ENCODE assay signal across 18 cellular contexts in the genomic region with DNA sequence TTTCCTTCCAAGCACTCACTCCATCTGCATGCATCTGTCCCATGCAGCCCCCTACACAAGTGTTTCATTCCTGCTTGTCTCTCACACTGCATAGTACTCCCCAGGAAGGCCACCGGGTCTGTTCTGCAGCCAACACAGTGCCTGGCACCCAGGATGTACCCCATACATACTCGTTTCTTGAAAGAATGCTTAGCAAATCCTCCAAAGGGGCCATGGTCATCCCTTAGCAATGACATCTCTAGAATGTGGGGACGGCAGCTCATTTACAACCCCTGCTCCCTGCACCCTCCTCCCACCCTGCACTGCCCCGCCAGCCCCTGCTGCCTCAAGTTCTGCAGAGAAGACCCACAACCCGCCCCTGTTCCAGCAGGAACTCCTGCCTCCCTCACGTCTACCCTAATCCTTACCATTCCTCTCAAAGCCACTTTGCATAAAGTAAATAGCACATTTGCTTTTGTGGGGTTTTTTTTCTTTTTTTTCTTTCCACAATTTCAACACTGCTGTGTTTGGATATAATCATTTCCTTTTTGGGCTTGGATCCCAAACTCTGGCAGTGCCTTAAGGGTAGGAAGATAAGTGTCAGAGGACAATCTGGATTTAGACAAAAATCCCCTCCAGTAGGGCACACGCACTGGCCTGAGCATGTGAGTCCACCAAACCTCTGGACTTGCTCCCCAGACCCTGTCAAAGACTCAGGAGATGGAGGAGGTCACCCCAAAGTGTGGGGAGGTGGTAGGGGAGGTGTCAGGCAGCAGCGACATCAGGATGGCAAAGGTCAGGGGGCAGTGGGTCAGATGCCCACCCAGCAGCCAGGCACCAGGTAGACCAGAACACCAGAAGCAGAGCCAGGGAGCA.
DNase-seq lines count a peak whose midpoint lies in the region; ATAC-seq and TF ChIP-seq lines count a peak whose summit lies in the region.
"Had no signal": no experiment of that assay in that cellular context is flagged by ENCODE, and none has a peak within 500 bp of the region (broad histone marks: within the 10 kb centered on the region; RNA-seq: fewer than 3 reads in every experiment).

No MANE protein-coding gene starts in this region.

- intact Hi-C loops in posterior vena cava (cut with DNase I): no loop called here

- H3K4me3 ChIP-seq in GM23338 (no peak overlapping the region), RWPE2 (ENCODE audit: severe bottlenecking) (no peak overlapping the region)
- H3K4me3 ChIP-seq: Peyer's patch had no signal

- H3K36me3 ChIP-seq in GM23338 (ENCODE audit: insufficient read depth) (no peaks in the 10 kb centered on the region), RWPE2 (ENCODE audit: low read depth) (no peaks in the 10 kb centered on the region)
- H3K36me3 ChIP-seq: BE2C, Peyer's patch had no signal

- H3F3A ChIP-seq in GM23338 (replicated peaks; ENCODE audit: low read depth): 0 out of 2 replicates have a peak, but pooled peaks cover 2% of the 10 kb centered on the region

- no peaks in the 10 kb centered on the region for H3K9me3 ChIP-seq in RWPE2 (ENCODE audit: severe bottlenecking)
- H3K9me3 ChIP-seq: BE2C, Peyer's patch had no signal

- H3K27ac ChIP-seq in GM23338 (ENCODE audit: low read depth) (no peak overlapping the region), RWPE2 (ENCODE audit: poor library complexity, severe bottlenecking) (no peak overlapping the region)
- H3K27ac ChIP-seq: KMS-11 had no signal

- peak overlapping the region; percentile 48; the same call in 1 of the 2 replicates for H3K4me2 ChIP-seq in GM23338
- H3K4me2 ChIP-seq: KMS-11 had no signal

- H3K4me3 Mint-ChIP-seq in GM23338 (no peak overlapping the region), glutamatergic neuron (ENCODE audit: unreplicated experiment) (no peak overlapping the region)
- no peak overlapping the region for H3K4me3 Mint-ChIP-seq in naive thymus-derived CD8-positive, alpha-beta T cell
- H3K4me3 Mint-ChIP-seq: CD4-positive, alpha-beta T cell had no signal

- no peak for DNase-seq in GM23338 (ENCODE audit: low spot score)
- DNase-seq in RWPE2 (ENCODE audit: low spot score): peak; percentile 38
- DNase-seq in fibroblast of gingiva (ENCODE audit: low read depth): peak; percentile 19
- peak; percentile 38 for DNase-seq in posterior vena cava (ENCODE audit: low spot score)
- DNase-seq in SHP77 treated with DMSO at 0.1 percent for 48 hours (lab: John Stamatoyannopoulos, UW): no peak
- no peak for DNase-seq in central memory CD4-positive, alpha-beta T cell
- no peak for DNase-seq in glutamatergic neuron
- DNase-seq in naive thymus-derived CD8-positive, alpha-beta T cell: no peak
- DNase-seq: BE2C; CD4-positive, alpha-beta T cell; DMS53; GOT3; NCI-H187; NCI-H226; NCI-H524 treated with DMSO at 0.1 percent for 48 hours; Peyer's patch; SIG-M5 had no signal

- TF ChIP-seq CTCF in GM23338 (conservative IDR thresholded peaks at IDR 0.05; ENCODE audit: low read depth in 2 of 2): no peak
- TF ChIP-seq CTCF in RWPE2 (IDR thresholded peaks at IDR 0.05; ENCODE audit: poor library complexity, severe bottlenecking): no peak
- TF ChIP-seq CTCF in glutamatergic neuron (IDR thresholded peaks at IDR 0.05; ENCODE audit: partially characterized antibody, unreplicated experiment): no peak

- H3K4me1 Mint-ChIP-seq in GM23338 (peaks cover 64% of the 10 kb centered on the region), glutamatergic neuron (ENCODE audit: low read depth, unreplicated experiment) (peaks cover 14% of the 10 kb centered on the region)
- peaks cover 0 to 12% (median 2%) of the 10 kb centered on the region in 4 donors for H3K4me1 Mint-ChIP-seq in naive thymus-derived CD8-positive, alpha-beta T cell

- H3K9me2 ChIP-seq in GM23338 (ENCODE audit: insufficient read depth): no peaks in the 10 kb centered on the region

- no peaks in the 10 kb centered on the region for H3K79me2 ChIP-seq in GM23338 (replicated peaks; ENCODE audit: insufficient read depth)

- peaks cover 37% of the 10 kb centered on the region for H3K4me1 ChIP-seq in GM23338 (ENCODE audit: insufficient read depth)
- no peaks in the 10 kb centered on the region for H3K4me1 ChIP-seq in RWPE2 (ENCODE audit: insufficient read depth, poor library complexity, severe bottlenecking)
- H3K4me1 ChIP-seq: BE2C, Peyer's patch had no signal

- no peaks in the 10 kb centered on the region for H3K36me3 Mint-ChIP-seq in GM23338 (ENCODE audit: low read depth)
- H3K36me3 Mint-ChIP-seq in glutamatergic neuron (ENCODE audit: unreplicated experiment): no peaks in the 10 kb centered on the region
- H3K36me3 Mint-ChIP-seq in naive thymus-derived CD8-positive, alpha-beta T cell: no peaks in the 10 kb centered on the region

- no peak overlapping the region for H3K27ac Mint-ChIP-seq in GM23338
- H3K27ac Mint-ChIP-seq in glutamatergic neuron (ENCODE audit: unreplicated experiment): no peak overlapping the region
- no peak overlapping the region for H3K27ac Mint-ChIP-seq in naive thymus-derived CD8-positive, alpha-beta T cell
- H3K27ac Mint-ChIP-seq: CD4-positive, alpha-beta T cell had no signal

- H3K27me3 Mint-ChIP-seq in GM23338 (ENCODE audit: insufficient read depth, low read depth, poor library complexity): peaks cover 15% of the 10 kb centered on the region
- peaks cover 6% of the 10 kb centered on the region for H3K27me3 Mint-ChIP-seq in glutamatergic neuron (ENCODE audit: unreplicated experiment)
- H3K27me3 Mint-ChIP-seq in naive thymus-derived CD8-positive, alpha-beta T cell: peaks cover 17 to 74% (median 24%) of the 10 kb centered on the region in 5 donors

- H3K27me3 ChIP-seq in GM23338 (ENCODE audit: insufficient read depth) (no peaks in the 10 kb centered on the region), RWPE2 (ENCODE audit: insufficient read depth, poor library complexity, severe bottlenecking) (peaks cover 18% of the 10 kb centered on the region)
- H3K27me3 ChIP-seq: BE2C, Peyer's patch had no signal

- no peak overlapping the region for H2AFZ ChIP-seq in GM23338

- no peaks in the 10 kb centered on the region for H4K20me1 ChIP-seq in GM23338 (replicated peaks; ENCODE audit: insufficient read depth)

- POLR2A ChIA-PET in naive thymus-derived CD8-positive, alpha-beta T cell (lab: Charles Lee): no interaction called here

- H3K9me3 Mint-ChIP-seq in GM23338 (no peaks in the 10 kb centered on the region; the same call in 2 of the 3 replicates), glutamatergic neuron (ENCODE audit: unreplicated experiment) (no peaks in the 10 kb centered on the region)
- H3K9me3 Mint-ChIP-seq in naive thymus-derived CD8-positive, alpha-beta T cell: no peaks in the 10 kb centered on the region
- H3K9me3 Mint-ChIP-seq: CD4-positive, alpha-beta T cell had no signal

- ATAC-seq in GM23338 (no peak), RWPE2 (ENCODE audit: low read depth) (no peak)
- ATAC-seq in naive thymus-derived CD8-positive, alpha-beta T cell: no peak

TF ChIP-seq in GM23338, 12 proteins besides CTCF, POLR2A, EP300 and RAD21 (continues in another document):
- no peak for TF ChIP-seq ZNF114 (CRISPR knock-in tag; IDR thresholded peaks at IDR 0.05)
- no peak for TF ChIP-seq STAT1 (IDR thresholded peaks at IDR 0.05; ENCODE audit: unreplicated experiment)

Comparison
In these comparisons a context has a peak if more than half of its experiments do, and no peak if none do; other contexts are left out.
1. DNase-seq: peak in RWPE2 (single experiment), fibroblast of gingiva (single experiment) and posterior vena cava (single experiment); none in GM23338 (single experiment), SHP77 treated with DMSO at 0.1 percent for 48 hours (single experiment), central memory CD4-positive, alpha-beta T cell (single experiment), glutamatergic neuron (single experiment) and naive thymus-derived CD8-positive, alpha-beta T cell (0 of 10).